Comparison of ENCODE assay signal across 22 cellular contexts in genomic region chr4:81062001-81062400, GRCh38.
"Had no signal": no experiment of that assay in that cellular context is flagged by ENCODE, and none has a peak within 500 bp of the region (broad histone marks: within the 10 kb centered on the region; RNA-seq: fewer than 3 reads in every experiment).

No MANE protein-coding gene starts in this region.

- H3K9me3 ChIP-seq: colonic mucosa, esophagus squamous epithelium, gastroesophageal sphincter, heart left ventricle, lower lobe of right lung, mucosa of descending colon had no signal

- H3K4me1 ChIP-seq: colonic mucosa, esophagus squamous epithelium, foreskin keratinocyte, gastroesophageal sphincter, heart left ventricle, lower lobe of right lung had no signal

- H3K36me3 ChIP-seq: colonic mucosa, esophagus squamous epithelium, gastroesophageal sphincter, heart left ventricle, lower lobe of right lung had no signal

- H3K4me2 ChIP-seq: hepatocyte had no signal

- H3K4me3 ChIP-seq: colonic mucosa, esophagus squamous epithelium, gastroesophageal sphincter, heart left ventricle, hepatocyte, lower lobe of right lung, mucosa of descending colon had no signal

- DNase-seq: colonic mucosa; cortex of kidney; effector CD8-positive, alpha-beta T cell; effector memory CD8-positive, alpha-beta T cell; endodermal cell; erythroblast; esophagus squamous epithelium; foreskin keratinocyte; heart left ventricle; hypothalamus; immature natural killer cell; islet precursor cell; kidney; kidney glomerular epithelial cell; left colon; left ventricle myocardium superior; lower lobe of right lung; mesenchymal stem cell; mucosa of descending colon; naive B cell had no signal

- H3K27me3 ChIP-seq: colonic mucosa, esophagus squamous epithelium, gastroesophageal sphincter had no signal

- H2AFZ ChIP-seq: hepatocyte had no signal

- H3K79me2 ChIP-seq: hepatocyte had no signal
